In the genomic region with DNA sequence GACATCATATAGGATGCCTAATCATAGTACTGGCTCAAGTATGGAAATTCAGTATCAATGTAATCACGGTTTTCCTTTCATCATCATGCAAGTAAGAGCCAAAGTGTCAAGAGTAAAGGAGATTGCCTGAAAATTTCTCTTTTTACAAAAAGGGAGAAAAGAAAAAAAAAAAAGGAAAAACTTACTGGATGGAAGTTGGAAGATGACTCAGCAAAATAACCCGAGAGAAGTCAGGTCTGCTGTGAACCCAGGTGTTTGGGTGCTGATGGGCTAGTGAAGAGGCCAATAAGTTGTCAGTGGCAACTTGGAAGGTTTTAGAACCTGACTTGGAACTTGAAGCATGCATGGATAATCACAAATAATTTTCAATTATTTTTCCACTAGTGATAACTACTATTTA, we compare ENCODE assay signal across 22 cellular contexts.
"Had no signal": no experiment of that assay in that cellular context is flagged by ENCODE, and none has a peak within 500 bp of the region (broad histone marks: within the 10 kb centered on the region; RNA-seq: fewer than 3 reads in every experiment).

No MANE protein-coding gene starts in this region.

- H3K36me3 Mint-ChIP-seq: naive thymus-derived CD8-positive, alpha-beta T cell; neural progenitor cell had no signal

- H3K27me3 ChIP-seq: esophagus squamous epithelium, gastroesophageal sphincter, neural progenitor cell, ovary, spleen had no signal

- H3K4me1 ChIP-seq: gastroesophageal sphincter, neural progenitor cell had no signal

- DNase-seq: dermis blood vessel endothelial cell; esophagus squamous epithelium; foreskin fibroblast; glutamatergic neuron; islet precursor cell; mammary epithelial cell; mucosa of descending colon; naive thymus-derived CD8-positive, alpha-beta T cell; nucleus accumbens; ovary; right cardiac atrium; spleen; stimulated activated CD4-positive, alpha-beta T cell treated with anti-CD3 and anti-CD28 coated beads, Interleukin-15, amount 100 ng/mL, for 24 hours; stimulated activated CD4-positive, alpha-beta T cell treated with anti-CD3 and anti-CD28 coated beads, Interleukin-2, amount 100 ng/mL, for 24 hours; stimulated activated CD4-positive, alpha-beta T cell treated with anti-CD3 and anti-CD28 coated beads, Interleukin-4, amount 100 ng/mL, for 4 hours; stimulated activated naive B cell treated with anti-CD40 and anti-IgM and Interleukin-4, amounts not matched to agents 10 μg/mL and 1 μg/mL and 100 μg/mL, for 72 hours; stimulated activated naive CD8-positive, alpha-beta T cell treated with anti-CD3 and anti-CD28 coated beads, Interleukin-15, amount 100 ng/mL, for 72 hours; substantia nigra had no signal

- H3K27ac Mint-ChIP-seq: naive thymus-derived CD8-positive, alpha-beta T cell; neural progenitor cell; stimulated activated naive B cell treated with anti-CD40 and anti-IgM and Interleukin-4, amounts not matched to agents 10 μg/mL and 1 μg/mL and 100 μg/mL, for 72 hours had no signal

- H3K9me3 ChIP-seq: esophagus squamous epithelium, gastroesophageal sphincter, mucosa of descending colon, ovary, spleen had no signal

- H3K4me3 Mint-ChIP-seq: naive thymus-derived CD8-positive, alpha-beta T cell; neural progenitor cell; stimulated activated naive B cell treated with anti-CD40 and anti-IgM and Interleukin-4, amounts not matched to agents 10 μg/mL and 1 μg/mL and 100 μg/mL, for 72 hours; stimulated activated naive CD8-positive, alpha-beta T cell treated with anti-CD3 and anti-CD28 coated beads, Interleukin-15, amount 100 ng/mL, for 72 hours had no signal

- H2AFZ ChIP-seq: neural progenitor cell had no signal

- H3K36me3 ChIP-seq: esophagus squamous epithelium, gastroesophageal sphincter, neural progenitor cell, ovary, spleen had no signal

- H3K27ac ChIP-seq: esophagus squamous epithelium, gastroesophageal sphincter, neural progenitor cell, ovary, spleen had no signal

- FAIRE-seq: colon had no signal

- H3K9ac ChIP-seq: neural progenitor cell had no signal

- H3K9me3 Mint-ChIP-seq: naive thymus-derived CD8-positive, alpha-beta T cell; neural progenitor cell; stimulated activated naive B cell treated with anti-CD40 and anti-IgM and Interleukin-4, amounts not matched to agents 10 μg/mL and 1 μg/mL and 100 μg/mL, for 72 hours; stimulated activated naive CD8-positive, alpha-beta T cell treated with anti-CD3 and anti-CD28 coated beads, Interleukin-15, amount 100 ng/mL, for 72 hours had no signal

- H3K4me2 ChIP-seq: neural progenitor cell had no signal

- H3K4me3 ChIP-seq: esophagus squamous epithelium, gastroesophageal sphincter, mucosa of descending colon, neural progenitor cell, ovary, spleen had no signal

- H3K4me1 Mint-ChIP-seq: neural progenitor cell; stimulated activated naive CD8-positive, alpha-beta T cell treated with anti-CD3 and anti-CD28 coated beads, Interleukin-15, amount 100 ng/mL, for 72 hours had no signal

- ATAC-seq: gastroesophageal sphincter; left lobe of liver; naive thymus-derived CD8-positive, alpha-beta T cell; right cardiac atrium; stimulated activated naive B cell treated with anti-CD40 and anti-IgM and Interleukin-4, amounts not matched to agents 10 μg/mL and 1 μg/mL and 100 μg/mL, for 72 hours had no signal
